ENCODE assay signal across 8 cellular contexts in the genomic region with DNA sequence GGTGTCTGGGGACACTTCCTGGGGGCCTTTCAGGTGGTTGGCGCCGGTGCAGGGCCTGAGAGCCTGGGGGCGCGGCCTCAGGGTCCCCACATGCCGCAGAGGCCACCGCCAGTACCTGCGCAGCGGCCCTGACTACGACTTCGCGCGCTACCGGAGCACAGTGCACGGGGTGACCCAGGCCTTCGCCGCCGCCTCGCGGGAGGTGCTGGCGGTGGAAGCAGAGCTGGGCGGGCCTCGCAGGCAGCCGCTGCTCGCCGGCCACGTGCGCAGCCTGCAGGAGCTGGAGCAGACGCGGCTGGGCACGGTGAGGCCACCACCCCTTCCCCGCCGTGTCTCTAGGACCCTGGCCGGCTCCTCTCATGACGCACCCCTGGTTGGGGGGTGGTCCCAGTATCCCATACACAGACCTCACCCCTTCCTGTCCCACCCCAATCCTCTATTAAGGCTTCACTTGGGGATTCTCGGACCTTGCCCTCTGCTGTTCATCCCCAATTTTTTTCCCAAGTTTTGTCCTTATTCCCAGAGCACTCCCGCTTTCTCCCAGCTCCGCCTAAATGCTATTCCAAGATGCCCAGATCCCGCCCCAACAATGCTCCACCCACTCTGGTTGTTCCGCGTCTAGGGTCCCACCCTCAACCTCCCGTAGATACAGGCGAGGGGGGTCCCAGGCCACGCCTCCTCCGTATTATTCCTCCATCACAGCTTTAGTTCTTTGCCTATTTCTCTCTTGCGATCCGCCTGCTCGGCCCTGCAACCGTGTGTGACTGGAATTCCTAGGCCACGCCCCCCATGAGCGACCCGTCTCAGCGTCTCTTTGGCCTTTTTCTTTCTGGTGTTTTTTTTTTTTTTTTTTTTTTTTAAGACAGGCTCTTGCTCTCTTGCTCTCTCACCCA. TPM values are rescaled to one million over a fixed set of nuclear protein-coding genes. Genes with fewer than 3 reads are reported as not detected.
DNase-seq lines count a peak whose midpoint lies in the region; ATAC-seq lines count a peak whose summit lies in the region.

No MANE protein-coding gene starts in this region.

- peak overlapping the region; percentile 93 for H3K4me3 Mint-ChIP-seq in activated naive CD8-positive, alpha-beta T cell treated with anti-CD3 and anti-CD28 coated beads, Interleukin-2, amount 10 ng/mL, durations not matched to agents 7 days and 5 days

- peak overlapping the region; percentile 73 for H3K27ac ChIP-seq in rectal smooth muscle tissue (ENCODE audit: low read depth, low read length)

- peaks cover 5% of the 10 kb centered on the region for H3K36me3 Mint-ChIP-seq in activated naive CD8-positive, alpha-beta T cell treated with anti-CD3 and anti-CD28 coated beads, Interleukin-2, amount 10 ng/mL, durations not matched to agents 7 days and 5 days

- peaks cover 3% of the 10 kb centered on the region for H3K36me3 ChIP-seq in rectal smooth muscle tissue (ENCODE audit: control insufficient read depth, insufficient read depth, low read length)

- H3K27me3 ChIP-seq in rectal smooth muscle tissue (ENCODE audit: control insufficient read depth, insufficient read depth, low read length) = no peaks in the 10 kb centered on the region

- POLR2A ChIA-PET in activated naive CD8-positive, alpha-beta T cell treated with anti-CD3 and anti-CD28 coated beads, Interleukin-2, amount 10 ng/mL, durations not matched to agents 7 days and 5 days (lab: Charles Lee) = interaction anchor here (0.6 to 5.5 kb wide), 18 partner anchors 14 to 267 kb away, joined by 3 to 80 read pairs (median 5); a partner anchor contains a TSS

- peak overlapping the region; percentile 85 for H3K4me3 ChIP-seq in rectal smooth muscle tissue (ENCODE audit: low read length)

- intact Hi-C loops in left cardiac atrium (cut with DNase I) = loop anchor here (5.0 kb wide), 3 partner anchors 83 to 258 kb away; no protein-coding TSS in a partner anchor

- peak; percentile 14 for ATAC-seq in GM21515 (IDR thresholded peaks at IDR 0.05; ENCODE audit: unreplicated experiment)
- ATAC-seq in activated naive CD8-positive, alpha-beta T cell treated with anti-CD3 and anti-CD28 coated beads, Interleukin-2, amount 10 ng/mL, durations not matched to agents 7 days and 5 days (ENCODE audit: low read depth) = peak; percentile 67
- peak; percentile 71 to 72 for ATAC-seq in left cardiac atrium

- H3K9ac ChIP-seq in rectal smooth muscle tissue (ENCODE audit: low read length) = peak overlapping the region; percentile 43

- peaks cover 11% of the 10 kb centered on the region for H3K4me1 ChIP-seq in rectal smooth muscle tissue (ENCODE audit: control insufficient read depth, insufficient read depth, low read length)

- peaks cover 31% of the 10 kb centered on the region for H3K4me1 Mint-ChIP-seq in activated naive CD8-positive, alpha-beta T cell treated with anti-CD3 and anti-CD28 coated beads, Interleukin-2, amount 10 ng/mL, durations not matched to agents 7 days and 5 days

- DNase-seq in DMS53 treated with DMSO at 0.1 percent for 48 hours (lab: John Stamatoyannopoulos, UW; ENCODE audit: unreplicated experiment) (peak; percentile 44), HuH-7.5 (ENCODE audit: low spot score) (peak; percentile 84), SHP77 treated with DMSO at 0.1 percent for 48 hours (lab: John Stamatoyannopoulos, UW) (peak; percentile 84), left cardiac atrium (peak; percentile 77), NCI-H187 (lab: John Stamatoyannopoulos, UW) (no peak)
- DNase-seq in activated naive CD8-positive, alpha-beta T cell treated with anti-CD3 and anti-CD28 coated beads, Interleukin-2, amount 10 ng/mL, durations not matched to agents 7 days and 5 days = peak; percentile 86

- H3K27me3 Mint-ChIP-seq in activated naive CD8-positive, alpha-beta T cell treated with anti-CD3 and anti-CD28 coated beads, Interleukin-2, amount 10 ng/mL, durations not matched to agents 7 days and 5 days = peaks cover 2% of the 10 kb centered on the region

- peak overlapping the region; percentile 97 for H3K27ac Mint-ChIP-seq in activated naive CD8-positive, alpha-beta T cell treated with anti-CD3 and anti-CD28 coated beads, Interleukin-2, amount 10 ng/mL, durations not matched to agents 7 days and 5 days

- H3K9me3 Mint-ChIP-seq in activated naive CD8-positive, alpha-beta T cell treated with anti-CD3 and anti-CD28 coated beads, Interleukin-2, amount 10 ng/mL, durations not matched to agents 7 days and 5 days = no peaks in the 10 kb centered on the region

RNA-seq across cellular contexts. Expression of a gene that starts 1.0 kb away (rescaled TPM):
- 100 to 1,000 TPM; 105 to 109 TPM for total RNA-seq in activated naive CD8-positive, alpha-beta T cell treated with anti-CD3 and anti-CD28 coated beads, Interleukin-2, amount 10 ng/mL, durations not matched to agents 7 days and 5 days
- total RNA-seq in left cardiac atrium = 10 to 100 TPM; 65.3 to 76.0 TPM

RNA-seq across cellular contexts. Expression of a gene that starts 17.0 kb away (rescaled TPM):
- total RNA-seq in activated naive CD8-positive, alpha-beta T cell treated with anti-CD3 and anti-CD28 coated beads, Interleukin-2, amount 10 ng/mL, durations not matched to agents 7 days and 5 days = not detected
- 10 to 100 TPM; 26.8 to 66.7 TPM for total RNA-seq in left cardiac atrium

RNA-seq across cellular contexts. Expression of a gene that starts 18.0 kb away (rescaled TPM):
- 1,000 to 10,000 TPM; 1,538 to 1,547 TPM for total RNA-seq in activated naive CD8-positive, alpha-beta T cell treated with anti-CD3 and anti-CD28 coated beads, Interleukin-2, amount 10 ng/mL, durations not matched to agents 7 days and 5 days
- total RNA-seq in left cardiac atrium = 100 to 1,000 TPM; 696 to 720 TPM

RNA-seq across cellular contexts. Expression of a gene that starts 23.0 kb away (rescaled TPM):
- under 1 TPM in 1 of 2 experiments, not detected in 1; 0.19 TPM for total RNA-seq in activated naive CD8-positive, alpha-beta T cell treated with anti-CD3 and anti-CD28 coated beads, Interleukin-2, amount 10 ng/mL, durations not matched to agents 7 days and 5 days
- 1 to 10 TPM; 1.9 to 3.3 TPM for total RNA-seq in left cardiac atrium

RNA-seq across cellular contexts. Expression of a gene that starts 32.0 kb away (rescaled TPM):
- total RNA-seq in activated naive CD8-positive, alpha-beta T cell treated with anti-CD3 and anti-CD28 coated beads, Interleukin-2, amount 10 ng/mL, durations not matched to agents 7 days and 5 days = 100 to 1,000 TPM in 1 of 2 experiments, 10 to 100 TPM in 1; 96.7 to 105 TPM
- total RNA-seq in left cardiac atrium = 10 to 100 TPM; 53.0 to 53.4 TPM

Comparison
In these comparisons a context has a peak if more than half of its experiments do, and no peak if none do; other contexts are left out.
1. DNase-seq: peak in DMS53 treated with DMSO at 0.1 percent for 48 hours (single experiment), HuH-7.5 (single experiment), SHP77 treated with DMSO at 0.1 percent for 48 hours (single experiment), activated naive CD8-positive, alpha-beta T cell treated with anti-CD3 and anti-CD28 coated beads, Interleukin-2, amount 10 ng/mL, durations not matched to agents 7 days and 5 days (single experiment) and left cardiac atrium (single experiment); none in NCI-H187 (0 of 2).
2. ATAC-seq: peak in every context shown above with its lines; median percentile 72 in left cardiac atrium; 67 in activated naive CD8-positive, alpha-beta T cell treated with anti-CD3 and anti-CD28 coated beads, Interleukin-2, amount 10 ng/mL, durations not matched to agents 7 days and 5 days; 14 in GM21515.
3. RNA of a gene that starts 17.0 kb away (total RNA-seq): 26.8 to 66.7 TPM in left cardiac atrium; not detected in activated naive CD8-positive, alpha-beta T cell treated with anti-CD3 and anti-CD28 coated beads, Interleukin-2, amount 10 ng/mL, durations not matched to agents 7 days and 5 days; every median in the first group is over 10 times any median in the second.